In the genomic region with DNA sequence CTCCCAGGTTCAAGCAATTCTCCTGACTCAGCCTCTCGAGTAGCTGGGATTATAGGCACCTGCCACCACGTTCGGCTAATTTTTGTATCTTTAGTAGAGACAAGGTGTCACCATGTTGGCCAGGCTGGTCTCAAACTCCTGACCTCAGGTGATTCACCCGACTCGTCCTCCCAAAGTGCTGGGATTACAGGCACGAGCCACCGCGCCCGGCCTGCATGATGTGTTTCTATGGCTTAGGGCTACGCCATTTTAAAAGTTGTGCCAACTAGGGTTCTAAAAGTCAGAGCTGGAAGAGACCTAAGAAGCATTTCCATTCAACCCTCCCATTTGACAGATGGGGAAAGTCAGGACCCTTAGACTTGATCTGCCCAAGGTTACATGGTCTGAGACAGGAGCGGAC, we compare ENCODE assay signal across 16 cellular contexts. TPM values are rescaled to one million over a fixed set of nuclear protein-coding genes. Genes with fewer than 3 reads are reported as not detected.
DNase-seq lines count a peak whose midpoint lies in the region; ATAC-seq and TF ChIP-seq lines count a peak whose summit lies in the region.
"Not testable (repeated sequence)": the region's sequence is repeated elsewhere in the genome, so short reads cannot be mapped to it uniquely, and the experiment has no call there.
"Had no signal": no experiment of that assay in that cellular context is flagged by ENCODE, and none has a peak within 500 bp of the region (broad histone marks: within the 10 kb centered on the region; RNA-seq: fewer than 3 reads in every experiment).

No MANE protein-coding gene starts in this region.

- H3K36me3 Mint-ChIP-seq in immature natural killer cell: peaks cover 4 to 22% (median 14%) of the 10 kb centered on the region in 3 donors
- H3K36me3 Mint-ChIP-seq in progenitor cell of endocrine pancreas (ENCODE audit: insufficient read depth): not testable (repeated sequence)

- not testable (repeated sequence) for H3K9ac ChIP-seq in neuronal stem cell (ENCODE audit: low read depth, low read length, poor library complexity)

- not testable (repeated sequence) for H3K27me3 ChIP-seq in dorsolateral prefrontal cortex; heart right ventricle; neuronal stem cell (ENCODE audit: control insufficient read depth in 3 of 3, insufficient read depth in 3 of 3, low read depth in 1 of 3, low read length in 3 of 3); gastrocnemius medialis; tibial nerve

- TF ChIP-seq EP300 in tibial nerve (IDR thresholded peaks at IDR 0.05): not testable (repeated sequence)

- not testable (repeated sequence) for H3K4ac ChIP-seq in neuronal stem cell (ENCODE audit: low read length)

- DNase-seq in dorsolateral prefrontal cortex; heart right ventricle; immature natural killer cell; neuronal stem cell (ENCODE audit: low spot score); progenitor cell of endocrine pancreas (ENCODE audit: low spot score, unreplicated experiment); gastrocnemius medialis; tibial nerve (ENCODE audit: low spot score in 2 of 2): not testable (repeated sequence)

- not testable (repeated sequence) for H2BK15ac ChIP-seq in neuronal stem cell (ENCODE audit: low read length)

- H3K23ac ChIP-seq in neuronal stem cell (ENCODE audit: low read depth, low read length, poor library complexity): not testable (repeated sequence)

- H2BK12ac ChIP-seq in neuronal stem cell (ENCODE audit: low read length): not testable (repeated sequence)

- not testable (repeated sequence) for H3K9me3 Mint-ChIP-seq in immature natural killer cell; progenitor cell of endocrine pancreas (ENCODE audit: low read depth)

- not testable (repeated sequence) for H3K4me3 ChIP-seq in dorsolateral prefrontal cortex; heart right ventricle; neuronal stem cell (ENCODE audit: low read length in 2 of 2); gastrocnemius medialis; tibial nerve

- H3K4me2 ChIP-seq in neuronal stem cell (ENCODE audit: insufficient read depth, low read length, poor library complexity, severe bottlenecking): not testable (repeated sequence)

- H3K36me3 ChIP-seq in heart right ventricle; neuronal stem cell (replicated peaks in 1 of 2; ENCODE audit: control insufficient read depth in 2 of 2, insufficient read depth in 2 of 2, low read length in 2 of 2); gastrocnemius medialis: not testable (repeated sequence)
- H3K36me3 ChIP-seq in tibial nerve: peaks cover 0 to 38% (median 0%) of the 10 kb centered on the region in 3 donors

- TF ChIP-seq POLR2A in gastrocnemius medialis (IDR thresholded peaks at IDR 0.05); tibial nerve (IDR thresholded peaks at IDR 0.05): not testable (repeated sequence)

- intact Hi-C loops in dorsolateral prefrontal cortex (cut with DNase I); heart right ventricle (cut with DNase I): not testable (repeated sequence)
- intact Hi-C loops in gastrocnemius medialis (cut with DNase I; ENCODE audit: low total_unique reads): loop anchor here (10.0 kb wide), 1 partner anchor 121 kb away; the partner anchor contains the start of genes CTNS and SHPK

- in situ Hi-C loops in gastrocnemius medialis (cut with MboI; ENCODE audit: low sequenced_read_pairs in 4 of 4): not testable (repeated sequence)

- H2BK5ac ChIP-seq in neuronal stem cell (ENCODE audit: low read length): not testable (repeated sequence)

- H2AK5ac ChIP-seq in neuronal stem cell (ENCODE audit: low read depth, low read length): peak overlapping the region; percentile 36

- H3K27me3 Mint-ChIP-seq in immature natural killer cell (ENCODE audit: low read depth in 3 of 3): peaks cover 6 to 10% (median 7%) of the 10 kb centered on the region in 3 donors
- H3K27me3 Mint-ChIP-seq in progenitor cell of endocrine pancreas: not testable (repeated sequence)

- H3K4me1 Mint-ChIP-seq in immature natural killer cell (peaks cover 26 to 30% of the 10 kb centered on the region in 2 donors), progenitor cell of endocrine pancreas (ENCODE audit: low read depth) (peaks cover 10% of the 10 kb centered on the region)

- H4K8ac ChIP-seq in neuronal stem cell (ENCODE audit: low read depth, low read length): not testable (repeated sequence)

- H2AFZ ChIP-seq in neuronal stem cell (ENCODE audit: low read length): not testable (repeated sequence)

- H3K9me3 ChIP-seq in heart right ventricle; neuronal stem cell (replicated peaks in 1 of 2; ENCODE audit: control insufficient read depth in 2 of 2, insufficient read depth in 1 of 2, low read depth in 1 of 2, low read length in 2 of 2); gastrocnemius medialis; tibial nerve: not testable (repeated sequence)

- TF ChIP-seq CTCF in dorsolateral prefrontal cortex (IDR thresholded peaks at IDR 0.05 in 54 of 56, conservative IDR thresholded peaks at IDR 0.05 in 2 of 56; ENCODE audit: low read depth in 1 of 56, partially characterized antibody in 56 of 56); heart right ventricle (IDR thresholded peaks at IDR 0.05); progenitor cell of endocrine pancreas (IDR thresholded peaks at IDR 0.05; ENCODE audit: unreplicated experiment); gastrocnemius medialis (IDR thresholded peaks at IDR 0.05 in 4 of 5, conservative IDR thresholded peaks at IDR 0.05 in 1 of 5); tibial nerve (IDR thresholded peaks at IDR 0.05): not testable (repeated sequence)

- ATAC-seq in heart right ventricle, gastrocnemius medialis: not testable (repeated sequence)

- H3K4me1 ChIP-seq in heart right ventricle (peaks cover 14 to 33% (median 25%) of the 10 kb centered on the region in 9 donors), neuronal stem cell (ENCODE audit: control insufficient read depth in 2 of 2, insufficient read depth in 1 of 2, low read depth in 1 of 2, low read length in 2 of 2) (peaks cover 17 to 19% of the 10 kb centered on the region in 2 donors), gastrocnemius medialis (peaks cover 24 to 37% of the 10 kb centered on the region in 2 donors), tibial nerve (peaks cover 0 to 35% (median 18%) of the 10 kb centered on the region in 4 donors)

- H3K27ac ChIP-seq in angular gyrus (ENCODE audit: low read depth, low read length): peak overlapping the region; percentile 60
- peak overlapping the region in 57 of 59 donors; percentile 2 to 99 (median 96) for H3K27ac ChIP-seq in dorsolateral prefrontal cortex
- H3K27ac ChIP-seq in heart right ventricle: peak overlapping the region in 8 of 10 donors; percentile 83 to 97 (median 92)
- H3K27ac ChIP-seq in neuronal stem cell (replicated peaks; ENCODE audit: low read length): not testable (repeated sequence)
- peak overlapping the region; percentile 83 to 92 (median 88) for H3K27ac ChIP-seq in gastrocnemius medialis
- H3K27ac ChIP-seq in tibial nerve: peak overlapping the region in 3 of 4 donors; percentile 86 to 93 (median 89)

- not testable (repeated sequence) for H3K18ac ChIP-seq in neuronal stem cell (ENCODE audit: low read length)

- H3K79me1 ChIP-seq in neuronal stem cell (ENCODE audit: low read depth, low read length): not testable (repeated sequence)

- H3K14ac ChIP-seq in neuronal stem cell (ENCODE audit: low read length): not testable (repeated sequence)

- not testable (repeated sequence) for H2BK120ac ChIP-seq in neuronal stem cell (ENCODE audit: low read depth, low read length)

- not testable (repeated sequence) for H4K91ac ChIP-seq in neuronal stem cell (ENCODE audit: low read depth, low read length, poor library complexity)

- 92 to 95% methylated on average over 11 of the region's 11 CpGs for WGBS in heart right ventricle, 2 donors
- WGBS in neuronal stem cell (ENCODE audit: extremely low coverage in 2 of 2, insufficient read length in 2 of 2, insufficient replicate concordance in 1 of 2), 2 donors: no CpG with 5 or more reads among the region's 11 CpGs
- WGBS in tibial nerve, 2 donors: 91 to 93% methylated on average over 11 of the region's 11 CpGs

- H3K4me3 Mint-ChIP-seq in immature natural killer cell: peak overlapping the region in 4 of 5 donors; percentile 2 to 73 (median 50)
- not testable (repeated sequence) for H3K4me3 Mint-ChIP-seq in progenitor cell of endocrine pancreas (ENCODE audit: low read depth)

- H3K27ac Mint-ChIP-seq in immature natural killer cell (peak overlapping the region; percentile 34 to 98 (median 94)), progenitor cell of endocrine pancreas (peak overlapping the region; percentile 18)

RNA-seq across cellular contexts. Expression of gene ASPA, which starts 38.4 kb away (rescaled TPM):
- total RNA-seq in dorsolateral prefrontal cortex: 100 to 1,000 TPM in 7 of 120 experiments, 10 to 100 TPM in 112, 1 to 10 TPM in 1; 6.7 to 164 (median 40.2) TPM
- 1 to 10 TPM in 9 of 10 donors, under 1 TPM in 1; 0.34 to 2.9 (median 1.5) TPM for total RNA-seq in heart right ventricle
- 1 to 10 TPM in 1 of 2 donors, under 1 TPM in 1; 0.26 to 1.8 TPM for polyA plus RNA-seq in heart right ventricle
- polyA plus RNA-seq in immature natural killer cell: not detected
- polyA plus RNA-seq in neuronal stem cell (2013, experiment 1 of 2): not detected
- polyA plus RNA-seq in neuronal stem cell (2013, experiment 2 of 2): not detected
- not detected in 2 replicates for total RNA-seq in progenitor cell of endocrine pancreas
- total RNA-seq in gastrocnemius medialis: 1 to 10 TPM in 3 of 4 donors, under 1 TPM in 1; 0.89 to 4.8 (median 1.4) TPM
- 10 to 100 TPM in 3 of 4 donors, 1 to 10 TPM in 1; 7.8 to 19.2 (median 15.4) TPM for total RNA-seq in tibial nerve
- total RNA-seq: CD4-positive, alpha-beta T cell; CD8-positive, alpha-beta memory T cell; GM12878; GM23248; H9 had no signal
- polyA plus RNA-seq: A549; CD14-positive monocyte; CD8-positive, alpha-beta memory T cell had no signal

RNA-seq across cellular contexts. Expression of gene SPATA22, which starts 42.5 kb away (rescaled TPM):
- total RNA-seq in dorsolateral prefrontal cortex (1 to 10 TPM in 88 of 120 experiments, under 1 TPM in 25, not detected in 7; 0.38 to 5.6 (median 1.6) TPM), heart right ventricle (1 to 10 TPM in 1 of 10 donors, under 1 TPM in 7, not detected in 2; 0.21 to 3.1 (median 0.45) TPM), progenitor cell of endocrine pancreas (not detected in 2 replicates), gastrocnemius medialis (under 1 TPM in 2 of 4 donors, not detected in 2; 0.22 to 0.23 TPM), tibial nerve (1 to 10 TPM in 2 of 4 donors, under 1 TPM in 2; 0.39 to 2.7 (median 1.2) TPM)
- polyA plus RNA-seq in heart right ventricle (under 1 TPM; 0.09 to 0.37 TPM), immature natural killer cell (not detected)
- polyA plus RNA-seq in neuronal stem cell (2013, experiment 1 of 2): 0.15 TPM
- 0.39 TPM for polyA plus RNA-seq in neuronal stem cell (2013, experiment 2 of 2)
- total RNA-seq: CD8-positive, alpha-beta memory T cell; GM12878; GM23248; H4; H9 had no signal
- polyA plus RNA-seq: A549; CD14-positive monocyte; CD8-positive, alpha-beta memory T cell; GM12878; GM23248 had no signal

RNA-seq across cellular contexts. Expression of gene TRPV3, which starts 43.4 kb away (rescaled TPM):
- 10 to 100 TPM in 90 of 120 experiments, 1 to 10 TPM in 30; 5.4 to 25.6 (median 12.7) TPM for total RNA-seq in dorsolateral prefrontal cortex
- total RNA-seq in heart right ventricle: 1 to 10 TPM in 5 of 10 donors, under 1 TPM in 5; 0.17 to 1.8 (median 1.1) TPM
- 1 to 10 TPM in 1 of 2 donors, under 1 TPM in 1; 0.19 to 2.8 TPM for polyA plus RNA-seq in heart right ventricle
- 1 to 10 TPM in 1 of 3 donors, under 1 TPM in 2; 0.05 to 1.3 (median 0.39) TPM for polyA plus RNA-seq in immature natural killer cell
- 2.0 TPM for polyA plus RNA-seq in neuronal stem cell (2013, experiment 1 of 2)
- 2.4 TPM for polyA plus RNA-seq in neuronal stem cell (2013, experiment 2 of 2)
- 1.6 and 2.7 TPM in 2 replicates for total RNA-seq in progenitor cell of endocrine pancreas
- 1 to 10 TPM; 1.3 to 3.8 (median 1.6) TPM for total RNA-seq in gastrocnemius medialis
- 10 to 100 TPM in 1 of 4 donors, 1 to 10 TPM in 3; 4.2 to 21.4 (median 9.7) TPM for total RNA-seq in tibial nerve
- total RNA-seq: H4 had no signal
- polyA plus RNA-seq: CD14-positive monocyte had no signal
